In the genomic region with DNA sequence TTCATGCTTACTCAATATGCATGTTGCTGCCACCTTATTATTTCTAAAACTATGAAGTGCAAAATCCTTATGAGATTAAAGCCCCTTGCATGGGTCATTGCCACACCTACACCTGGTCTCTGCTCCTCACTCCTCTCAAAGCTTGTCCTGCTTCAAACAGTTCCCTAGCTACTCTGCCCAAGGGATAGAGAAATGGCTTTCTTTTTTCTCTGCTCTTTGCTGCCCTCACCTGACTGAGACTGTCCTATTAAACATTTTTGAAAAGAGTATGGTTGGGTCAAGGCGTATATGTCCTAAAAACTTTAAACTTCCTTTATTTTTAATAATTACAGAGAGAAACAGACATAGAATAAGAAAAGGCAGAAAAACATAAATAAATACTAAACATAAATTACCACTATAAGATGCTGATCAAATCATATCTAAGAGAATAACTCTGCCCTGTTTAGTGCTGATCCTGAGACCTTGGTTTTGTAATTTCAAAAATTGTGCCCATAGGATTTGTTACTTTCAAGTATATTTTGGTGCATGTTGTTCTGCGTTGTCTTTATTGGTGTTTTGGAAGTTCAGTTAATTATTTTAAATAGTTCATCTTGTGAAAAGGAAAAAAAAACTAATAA, we compare ENCODE assay signal across 7 cellular contexts.
A peak's percentile ranks its signal among the peaks of the same experiment; 100 is the strongest.
DNase-seq lines count a peak whose midpoint lies in the region; ATAC-seq, FAIRE-seq and TF ChIP-seq lines count a peak whose summit lies in the region.

No MANE protein-coding gene starts in this region.

- no peak overlapping the region for H2BK15ac ChIP-seq in H1 (ENCODE audit: low read length)

- ATAC-seq in GM23338, result peak; percentile 97
- ATAC-seq in GM19328 (IDR thresholded peaks at IDR 0.05; ENCODE audit: unreplicated experiment), result no peak

- H3K4me2 ChIP-seq in GM23338, result no peak overlapping the region
- H3K4me2 ChIP-seq in H1 (ENCODE audit: insufficient read depth in 1 of 2, low read depth in 2 of 2, low read length in 2 of 2), result no peak overlapping the region

- H3K79me1 ChIP-seq in H1 (ENCODE audit: low read depth, low read length), result no peaks in the 10 kb centered on the region

- intact Hi-C loops in prostate gland (cut with DNase I), result loop anchor here (10.0 kb wide), 1 partner anchor 1762 kb away; a partner anchor contains a TSS

- no peaks in the 10 kb centered on the region for H3K27me3 ChIP-seq in GM23338 (ENCODE audit: insufficient read depth)
- no peaks in the 10 kb centered on the region for H3K27me3 ChIP-seq in H1 (replicated peaks in 1 of 4; ENCODE audit: control insufficient read depth in 3 of 4, extremely low read depth in 1 of 4, insufficient read depth in 3 of 4, low read length in 3 of 4)
- no peaks in the 10 kb centered on the region for H3K27me3 ChIP-seq in prostate gland (replicated peaks; ENCODE audit: insufficient read depth)

- H3K9ac ChIP-seq in H1 (replicated peaks in 1 of 4; ENCODE audit: extremely low read depth in 1 of 4, low read depth in 3 of 4, low read length in 3 of 4), result no peak overlapping the region

- TF ChIP-seq POLR2A in H1 (IDR thresholded peaks at IDR 0.05; ENCODE audit: control extremely low read depth in 1 of 2, low read depth in 2 of 2, low read length in 2 of 2) (no peak), prostate gland (IDR thresholded peaks at IDR 0.05) (no peak)

- H3K36me3 Mint-ChIP-seq in GM23338 (ENCODE audit: low read depth) (no peaks in the 10 kb centered on the region), osteocyte (ENCODE audit: unreplicated experiment) (no peaks in the 10 kb centered on the region)

- H3K27ac Mint-ChIP-seq in GM23338 (no peak overlapping the region), osteocyte (ENCODE audit: unreplicated experiment) (no peak overlapping the region)

- peak; percentile 36 for FAIRE-seq in H1 (lab: Jason Lieb, UNC)

- H3K23me2 ChIP-seq in H1 (ENCODE audit: low read depth, low read length), result no peaks in the 10 kb centered on the region

- H3K4me3 ChIP-seq in GM23338, result no peak overlapping the region
- H3K4me3 ChIP-seq in H1 (ENCODE audit: extremely low read depth in 1 of 4, insufficient read depth in 2 of 4, low read depth in 3 of 4, low read length in 4 of 4), result no peak overlapping the region
- no peak overlapping the region for H3K4me3 ChIP-seq in prostate gland

- H3K18ac ChIP-seq in H1 (ENCODE audit: extremely low read depth, low read length), result no peak overlapping the region

- POLR2A ChIA-PET in H1 (lab: Charles Lee; ENCODE audit: partially characterized antibody), result no interaction called here

- H3K79me2 ChIP-seq in GM23338 (replicated peaks; ENCODE audit: insufficient read depth) (no peaks in the 10 kb centered on the region), H1 (ENCODE audit: control insufficient read depth in 1 of 2, insufficient read depth in 2 of 2, low read length in 2 of 2) (no peaks in the 10 kb centered on the region)

- no peak overlapping the region for H2BK20ac ChIP-seq in H1 (ENCODE audit: low read length)

- peaks cover 23% of the 10 kb centered on the region for H3K4me1 ChIP-seq in GM23338 (ENCODE audit: insufficient read depth)
- peaks cover 0 to 4% (median 0%) of the 10 kb centered on the region in 4 experiments; a peak in 2 of 7 replicates for H3K4me1 ChIP-seq in H1 (replicated peaks in 1 of 4; ENCODE audit: control insufficient read depth in 3 of 4, insufficient read depth in 4 of 4, low read length in 3 of 4)
- no peaks in the 10 kb centered on the region for H3K4me1 ChIP-seq in prostate gland (replicated peaks)

- H3K9me2 ChIP-seq in GM23338 (ENCODE audit: insufficient read depth), result no peaks in the 10 kb centered on the region

- no peak overlapping the region for H4K5ac ChIP-seq in H1 (ENCODE audit: insufficient read length, low read depth, low read length)

- H3K9me3 ChIP-seq in H1 (ENCODE audit: insufficient read depth in 2 of 2, low read depth in 1 of 2, low read length in 1 of 2), result no peaks in the 10 kb centered on the region; a peak in 1 of 4 replicates
- no peaks in the 10 kb centered on the region for H3K9me3 ChIP-seq in prostate gland

- H3K4me3 Mint-ChIP-seq in GM23338 (no peak overlapping the region), osteocyte (ENCODE audit: unreplicated experiment) (no peak overlapping the region)

- no peak overlapping the region for H3K4ac ChIP-seq in H1 (replicated peaks; ENCODE audit: insufficient read length, low read depth, low read length)

- no peak overlapping the region for H2BK120ac ChIP-seq in H1 (replicated peaks; ENCODE audit: low read depth, low read length)

- H2AFZ ChIP-seq in GM23338, result no peak overlapping the region; the same call in 1 of the 2 replicates
- H2AFZ ChIP-seq in H1 (ENCODE audit: low read length), result no peak overlapping the region

- no peak for TF ChIP-seq EP300 in H1 (IDR thresholded peaks at IDR 0.05; ENCODE audit: borderline replicate concordance in 1 of 2, low read depth in 2 of 2, low read length in 2 of 2)

- TF ChIP-seq CTCF in GM23338 (conservative IDR thresholded peaks at IDR 0.05; ENCODE audit: low read depth in 2 of 2) (peak; percentile 66 to 73), H1 (IDR thresholded peaks at IDR 0.05; ENCODE audit: control extremely low read depth in 1 of 3, insufficient read depth in 1 of 3, low read depth in 1 of 3, low read length in 3 of 3) (peak in 2 of 3 experiments; percentile 36 to 53; a peak in 2 of 4 replicates), osteocyte (IDR thresholded peaks at IDR 0.05) (peak; percentile 65), prostate gland (IDR thresholded peaks at IDR 0.05) (peak in 1 of 4 experiments; percentile 31)

- no peak overlapping the region for H3K14ac ChIP-seq in H1 (ENCODE audit: insufficient read length)

- H4K91ac ChIP-seq in H1 (replicated peaks; ENCODE audit: insufficient read length, low read length), result no peak overlapping the region

- 81% methylated on average over 2 of the region's 2 CpGs; no CpG with 5 or more reads in 1 of the 2 experiments for WGBS in H1 (ENCODE audit: extremely low coverage in 1 of 2, insufficient coverage in 1 of 2, insufficient read length in 1 of 2, insufficient replicate concordance in 2 of 2, low coverage in 1 of 2, low lambda C conversion rate in 2 of 2, missing lambda C conversion rate in 1 of 2), 2 experiments
- WGBS in prostate gland, result 63% methylated on average over 2 of the region's 2 CpGs

- no peak overlapping the region for H2AK5ac ChIP-seq in H1 (ENCODE audit: low read depth, low read length)

- no peaks in the 10 kb centered on the region for H3K36me3 ChIP-seq in GM23338 (ENCODE audit: insufficient read depth)
- H3K36me3 ChIP-seq in H1 (ENCODE audit: control insufficient read depth in 2 of 4, insufficient read depth in 4 of 4, low read length in 3 of 4), result no peaks in the 10 kb centered on the region
- no peaks in the 10 kb centered on the region for H3K36me3 ChIP-seq in prostate gland

- H3K4me1 Mint-ChIP-seq in GM23338, result peaks cover 27% of the 10 kb centered on the region
- H3K4me1 Mint-ChIP-seq in osteocyte (ENCODE audit: unreplicated experiment), result no peaks in the 10 kb centered on the region

- H3K9me3 Mint-ChIP-seq in GM23338, result no peaks in the 10 kb centered on the region; the same call in 2 of the 3 replicates
- H3K9me3 Mint-ChIP-seq in osteocyte (ENCODE audit: unreplicated experiment), result no peaks in the 10 kb centered on the region

- H3K27ac ChIP-seq in GM23338 (ENCODE audit: low read depth), result no peak overlapping the region
- H3K27ac ChIP-seq in H1 (ENCODE audit: low read depth, low read length), result no peak overlapping the region
- no peak overlapping the region for H3K27ac ChIP-seq in prostate gland

- no peaks in the 10 kb centered on the region for H4K20me1 ChIP-seq in GM23338 (replicated peaks; ENCODE audit: insufficient read depth)
- H4K20me1 ChIP-seq in H1 (replicated peaks in 1 of 2; ENCODE audit: control insufficient read depth in 1 of 2, insufficient read depth in 2 of 2, low read length in 2 of 2), result no peaks in the 10 kb centered on the region

- H4K8ac ChIP-seq in H1 (ENCODE audit: extremely low read depth, insufficient read depth, low read length), result no peak overlapping the region

- no peak overlapping the region for H3K23ac ChIP-seq in H1 (ENCODE audit: insufficient read length)

- CTCF ChIA-PET in H1 (lab: Charles Lee; ENCODE audit: partially characterized antibody), result interaction anchor here (0.6 to 1.4 kb wide), 10 partner anchors 15 to 1752 kb away, joined by 3 to 7 read pairs (median 4); no protein-coding TSS in a partner anchor

- TF ChIP-seq RAD21 in H1 (IDR thresholded peaks at IDR 0.05 in 1 of 2, conservative IDR thresholded peaks at IDR 0.05 in 1 of 2; ENCODE audit: low read depth in 2 of 2, low read length in 2 of 2), result peak; percentile 74 to 76

- no peak overlapping the region for H2BK12ac ChIP-seq in H1 (ENCODE audit: low read depth, low read length)

- peak; percentile 70 for DNase-seq in GM23338 (ENCODE audit: low spot score)
- peak; percentile 27 for DNase-seq in NCI-H460 (ENCODE audit: extremely low read depth, low read depth)
- DNase-seq in H1 (ENCODE audit: low read depth in 1 of 2, low spot score in 2 of 2), result no peak
- no peak for DNase-seq in osteocyte (ENCODE audit: extremely low spot score, unreplicated experiment)
- DNase-seq in prostate gland (ENCODE audit: low spot score), result no peak
- DNase-seq in stimulated activated CD4-positive, alpha-beta T cell treated with anti-CD3 and anti-CD28 coated beads, Interleukin-2, amount 100 ng/mL, for 24 hours, result no peak

- no peaks in the 10 kb centered on the region for H3K27me3 Mint-ChIP-seq in GM23338 (ENCODE audit: insufficient read depth, low read depth, poor library complexity)
- H3K27me3 Mint-ChIP-seq in osteocyte (ENCODE audit: unreplicated experiment), result no peaks in the 10 kb centered on the region

- no peak overlapping the region for H2BK5ac ChIP-seq in H1 (ENCODE audit: low read depth, low read length)

- H3F3A ChIP-seq in GM23338 (replicated peaks; ENCODE audit: low read depth), result no peaks in the 10 kb centered on the region

- no peak overlapping the region for H3K56ac ChIP-seq in H1 (replicated peaks; ENCODE audit: insufficient read length, low read depth, low read length)

TF ChIP-seq in H1, 55 proteins besides CTCF, POLR2A, EP300 and RAD21 (continues in another document):
- TF ChIP-seq, protein P1, sequence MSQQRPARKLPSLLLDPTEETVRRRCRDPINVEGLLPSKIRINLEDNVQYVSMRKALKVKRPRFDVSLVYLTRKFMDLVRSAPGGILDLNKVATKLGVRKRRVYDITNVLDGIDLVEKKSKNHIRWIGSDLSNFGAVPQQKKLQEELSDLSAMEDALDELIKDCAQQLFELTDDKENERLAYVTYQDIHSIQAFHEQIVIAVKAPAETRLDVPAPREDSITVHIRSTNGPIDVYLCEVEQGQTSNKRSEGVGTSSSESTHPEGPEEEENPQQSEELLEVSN (IDR thresholded peaks at IDR 0.05), result no peak
- no peak for TF ChIP-seq CBX5 (IDR thresholded peaks at IDR 0.05; ENCODE audit: low read depth, low read length)

Comparison
In these comparisons a context has a peak if more than half of its experiments do, and no peak if none do; other contexts are left out.
1. DNase-seq: peak in GM23338 (single experiment) and NCI-H460 (single experiment); none in H1 (0 of 2), osteocyte (single experiment), prostate gland (single experiment) and stimulated activated CD4-positive, alpha-beta T cell treated with anti-CD3 and anti-CD28 coated beads, Interleukin-2, amount 100 ng/mL, for 24 hours (0 of 2).